14 cellular contexts compared by ENCODE assay signal in genomic region chr5:128774605-128775004, GRCh38.
DNase-seq lines count a peak whose midpoint lies in the region; ATAC-seq, FAIRE-seq and TF ChIP-seq lines count a peak whose summit lies in the region.
"Had no signal": no experiment of that assay in that cellular context is flagged by ENCODE, and none has a peak within 500 bp of the region (broad histone marks: within the 10 kb centered on the region; RNA-seq: fewer than 3 reads in every experiment).

No MANE protein-coding gene starts in this region.

- H3K4me2 ChIP-seq in OCI-LY7 (ENCODE audit: low read length), result no peak overlapping the region

- no peaks in the 10 kb centered on the region for H3K9me2 ChIP-seq in OCI-LY7 (ENCODE audit: insufficient read depth, low read length)

- H2AFZ ChIP-seq in OCI-LY7 (ENCODE audit: low read length), result no peak overlapping the region
- H2AFZ ChIP-seq: parathyroid adenoma had no signal

- DNase-seq in OCI-M1 (lab: John Stamatoyannopoulos, UW), result peak; percentile 68
- peak; percentile 83 for DNase-seq in fibroblast of pulmonary artery (ENCODE audit: low read depth)
- no peak for DNase-seq in AG20443 (ENCODE audit: low spot score)
- no peak for DNase-seq in OCI-LY7 (ENCODE audit: low spot score)
- no peak for DNase-seq in RPMI8226
- DNase-seq in GM19239 (ENCODE audit: insufficient read length, low spot score), result no peak
- DNase-seq: CD4-positive, alpha-beta T cell; lower lobe of right lung; NCI-H510A treated with DMSO at 0.1 percent for 48 hours; stimulated activated CD4-positive, alpha-beta T cell treated with anti-CD3 and anti-CD28 coated beads, Interleukin-2, amount 100 ng/mL, for 24 hours; T-cell had no signal

- CTCF ChIA-PET in OCI-LY7 (lab: Charles Lee; ENCODE audit: unreplicated experiment), result no interaction called here

- H3K9me3 ChIP-seq in OCI-LY7 (ENCODE audit: low read length), result no peaks in the 10 kb centered on the region
- H3K9me3 ChIP-seq: lower lobe of right lung had no signal

- no peak for FAIRE-seq in GM19239 (lab: Jason Lieb, UNC)

- intact Hi-C loops in OCI-LY7 (cut with micrococcal nuclease; ENCODE audit: unreplicated experiment), result no loop called here

- no TSS peak for BruUV-seq in OCI-LY7 (replicated peaks; lab: Mats Ljungman, UMichigan)

- TF ChIP-seq CTCF in fibroblast of pulmonary artery (IDR thresholded peaks at IDR 0.05; ENCODE audit: low read length, missing control alignments) (no peak), OCI-LY7 (conservative IDR thresholded peaks at IDR 0.05; ENCODE audit: low read length) (no peak)

- no peaks in the 10 kb centered on the region for H3K79me2 ChIP-seq in OCI-LY7 (ENCODE audit: insufficient read depth, low read depth, low read length)
- H3K79me2 ChIP-seq: parathyroid adenoma had no signal

- no peaks in the 10 kb centered on the region for H3K36me3 ChIP-seq in OCI-LY7 (ENCODE audit: insufficient read depth, low read length)
- H3K36me3 ChIP-seq: lower lobe of right lung had no signal

- H3K4me3 ChIP-seq in fibroblast of pulmonary artery (replicated peaks; ENCODE audit: low read depth, low read length) (no peak overlapping the region), OCI-LY7 (ENCODE audit: low read depth, low read length, poor library complexity, severe bottlenecking) (no peak overlapping the region)
- H3K4me3 ChIP-seq: lower lobe of right lung had no signal

- POLR2A ChIA-PET in OCI-LY7 (lab: Charles Lee), result interaction anchor here (0.7 kb wide), 1 partner anchor 390 kb away, joined by 3 read pairs; no protein-coding TSS in a partner anchor

- ATAC-seq in GM18498 (IDR thresholded peaks at IDR 0.05; ENCODE audit: unreplicated experiment) (peak; percentile 66), HG02852 (IDR thresholded peaks at IDR 0.05; ENCODE audit: unreplicated experiment) (peak; percentile 40)
- ATAC-seq: lower lobe of right lung, T-cell had no signal

- no peaks in the 10 kb centered on the region for H3K4me1 ChIP-seq in OCI-LY7 (ENCODE audit: insufficient read depth, low read length, poor library complexity, severe bottlenecking)
- H3K4me1 ChIP-seq: lower lobe of right lung, parathyroid adenoma had no signal

- no peaks in the 10 kb centered on the region for H4K20me1 ChIP-seq in OCI-LY7 (ENCODE audit: insufficient read depth, low read length)

- H3K27ac ChIP-seq in OCI-LY7 (ENCODE audit: low read depth, low read length, poor library complexity, severe bottlenecking), result no peak overlapping the region
- H3K27ac ChIP-seq: lower lobe of right lung, parathyroid adenoma had no signal

Comparison
In these comparisons a context has a peak if more than half of its experiments do, and no peak if none do; other contexts are left out.
1. DNase-seq: peak in OCI-M1 (single experiment) and fibroblast of pulmonary artery (single experiment); none in AG20443 (single experiment), OCI-LY7 (single experiment), RPMI8226 (single experiment) and GM19239 (single experiment).